ENCODE assay signal across 16 cellular contexts in the genomic region with DNA sequence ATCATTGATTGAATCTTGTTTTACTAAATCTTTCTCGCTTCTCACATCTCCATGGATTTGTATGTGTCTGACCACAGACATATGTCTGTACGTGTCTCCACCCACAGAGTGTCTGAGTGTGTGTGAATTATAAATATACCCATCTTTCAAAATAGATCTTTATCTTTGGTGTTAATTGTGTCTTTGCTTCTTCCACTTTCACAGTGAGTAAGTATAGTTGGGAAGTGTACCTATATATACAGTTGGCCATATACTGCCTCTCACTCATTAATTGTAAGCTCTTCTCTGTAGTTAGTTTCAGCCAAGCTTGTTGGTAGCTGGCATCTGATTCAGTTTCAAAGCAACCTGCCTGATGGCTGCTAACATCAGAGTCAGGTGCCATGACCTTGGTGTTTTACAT.
DNase-seq lines count a peak whose midpoint lies in the region; ATAC-seq and TF ChIP-seq lines count a peak whose summit lies in the region.
"Had no signal": no experiment of that assay in that cellular context is flagged by ENCODE, and none has a peak within 500 bp of the region (broad histone marks: within the 10 kb centered on the region; RNA-seq: fewer than 3 reads in every experiment).

No MANE protein-coding gene starts in this region.

- H3F3A ChIP-seq in DOHH2 (ENCODE audit: control insufficient read depth, insufficient read depth) = peaks cover 4% of the 10 kb centered on the region; the same call in 1 of the 2 replicates
- H3F3A ChIP-seq in SU-DHL-6 (ENCODE audit: insufficient read depth) = peaks cover 15% of the 10 kb centered on the region; the same call in 1 of the 2 replicates

- H3K4me3 ChIP-seq in DOHH2 (ENCODE audit: low read length) (peak overlapping the region; percentile 23; the same call in 1 of the 2 replicates), SU-DHL-6 (ENCODE audit: insufficient read depth, low read length, poor library complexity, severe bottlenecking) (no peak overlapping the region)
- H3K4me3 ChIP-seq: esophagus muscularis mucosa, heart left ventricle had no signal

- peaks cover 93% of the 10 kb centered on the region for H3K4me1 ChIP-seq in DOHH2 (ENCODE audit: control insufficient read depth, low read length)

- H3K27me3 ChIP-seq in DOHH2 (ENCODE audit: control insufficient read depth, low read length) (no peaks in the 10 kb centered on the region), SU-DHL-6 (ENCODE audit: low read length) (no peaks in the 10 kb centered on the region)
- H3K27me3 ChIP-seq: esophagus muscularis mucosa, heart left ventricle had no signal

- peaks cover 80% of the 10 kb centered on the region for H3K36me3 ChIP-seq in DOHH2 (ENCODE audit: control insufficient read depth, low read length)
- H3K36me3 ChIP-seq in SU-DHL-6 (ENCODE audit: low read length) = peaks cover 17% of the 10 kb centered on the region; the same call in 1 of the 2 replicates
- H3K36me3 ChIP-seq: esophagus muscularis mucosa, heart left ventricle had no signal

- H3K4me2 ChIP-seq in DOHH2 (ENCODE audit: low read length) = peak overlapping the region; percentile 25
- H3K4me2 ChIP-seq in SU-DHL-6 (ENCODE audit: low read depth, low read length, poor library complexity, severe bottlenecking) = peak overlapping the region; percentile 1
- H3K4me2 ChIP-seq: KMS-11 had no signal

- no peaks in the 10 kb centered on the region for H3K9me2 ChIP-seq in DOHH2 (replicated peaks; ENCODE audit: control insufficient read depth, low read length)
- H3K9me2 ChIP-seq in SU-DHL-6 (replicated peaks; ENCODE audit: insufficient read depth, low read length) = no peaks in the 10 kb centered on the region

- TF ChIP-seq CTCF in DOHH2 (IDR thresholded peaks at IDR 0.05; ENCODE audit: low read depth, low read length, poor library complexity, severe bottlenecking) = no peak
- TF ChIP-seq CTCF in SU-DHL-6 (IDR thresholded peaks at IDR 0.05; ENCODE audit: insufficient read depth, low read length, poor library complexity, severe bottlenecking) = no peak

- peaks cover 99% of the 10 kb centered on the region for H3K79me2 ChIP-seq in DOHH2 (ENCODE audit: control insufficient read depth, low read length)
- peaks cover 100% of the 10 kb centered on the region for H3K79me2 ChIP-seq in SU-DHL-6 (ENCODE audit: insufficient read depth, low read length)

- H3K9me3 ChIP-seq in DOHH2 (ENCODE audit: control insufficient read depth, insufficient read depth, low read length) (no peaks in the 10 kb centered on the region), SU-DHL-6 (ENCODE audit: insufficient read depth, low read length) (no peaks in the 10 kb centered on the region)
- H3K9me3 ChIP-seq: esophagus muscularis mucosa, heart left ventricle had no signal

- H3K27ac ChIP-seq in DOHH2 (ENCODE audit: low read depth, low read length) (peak overlapping the region; percentile 24), SU-DHL-6 (ENCODE audit: low read depth, low read length) (peak overlapping the region; percentile 38)
- H3K27ac ChIP-seq: esophagus muscularis mucosa, heart left ventricle, KMS-11 had no signal

- ATAC-seq in GM19351 (IDR thresholded peaks at IDR 0.05; ENCODE audit: unreplicated experiment) = peak; percentile 76
- peak; percentile 77 for ATAC-seq in HG03432 (IDR thresholded peaks at IDR 0.05; ENCODE audit: unreplicated experiment)
- ATAC-seq: heart left ventricle, SK-N-SH treated with all-trans-retinoic acid at 6 μM for 48 hours had no signal

- H2AFZ ChIP-seq in SU-DHL-6 (ENCODE audit: low read depth, low read length, severe bottlenecking) = no peak overlapping the region

- no peak overlapping the region for H3K9ac ChIP-seq in SU-DHL-6 (ENCODE audit: low read length)
- H3K9ac ChIP-seq: KMS-11 had no signal

- H4K20me1 ChIP-seq in DOHH2 (ENCODE audit: control insufficient read depth, insufficient read depth, low read depth, low read length) (no peaks in the 10 kb centered on the region), SU-DHL-6 (ENCODE audit: low read depth, low read length) (no peaks in the 10 kb centered on the region)

- no peak for DNase-seq in central memory CD4-positive, alpha-beta T cell
- DNase-seq in GF-D8 (lab: John Stamatoyannopoulos, UW) (no peak), amygdala (lab: John Stamatoyannopoulos, UW) (no peak), NCI-H1436 treated with DMSO at 0.1 percent for 48 hours (lab: John Stamatoyannopoulos, UW) (no peak)
- DNase-seq: activated effector memory CD4-positive, alpha-beta T cell treated with anti-CD3 and anti-CD28 coated beads, Interleukin-2, amount 50 U/mL, for 16 hours; COR-L47; heart left ventricle; kidney; NCI-H146 had no signal
